In the genomic region with DNA sequence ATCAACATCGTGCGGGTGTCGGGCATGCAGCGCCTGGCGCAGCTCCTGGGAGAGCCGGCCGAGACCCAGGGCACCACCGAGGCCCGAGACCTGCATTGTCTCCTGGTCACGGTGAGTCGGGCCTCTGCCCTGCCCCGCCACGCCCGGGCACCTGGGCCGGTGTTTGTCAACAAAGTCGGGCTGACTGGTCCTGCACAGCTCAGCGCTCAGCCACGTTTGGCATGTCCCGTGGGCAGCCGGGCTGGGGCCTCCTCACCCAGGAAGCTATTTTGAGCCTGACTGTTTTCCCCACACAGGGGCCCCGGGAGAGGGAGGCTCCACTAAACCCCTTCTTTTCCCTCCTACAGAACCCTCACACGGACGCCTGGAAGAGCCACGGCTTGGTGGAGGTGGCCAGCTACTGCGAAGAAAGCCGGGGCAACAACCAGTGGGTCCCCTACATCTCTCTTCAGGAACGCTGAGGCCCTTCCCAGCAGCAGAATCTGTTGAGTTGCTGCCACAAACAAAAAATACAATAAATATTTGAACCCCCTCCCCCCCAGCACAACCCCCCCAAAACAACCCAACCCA, we compare ENCODE assay signal across 8 cellular contexts. TPM values are rescaled to one million over a fixed set of nuclear protein-coding genes. Genes with fewer than 3 reads are reported as not detected.
DNase-seq lines count a peak whose midpoint lies in the region; ATAC-seq and TF ChIP-seq lines count a peak whose summit lies in the region.

No MANE protein-coding gene starts in this region.

- H3K4me3 ChIP-seq in GM12875 (ENCODE audit: low read depth, low read length), result peak overlapping the region; percentile 84
- peak overlapping the region; percentile 72 for H3K4me3 ChIP-seq in urinary bladder (ENCODE audit: low read depth, low read length)

- no peak for TF ChIP-seq CTCF in GM12875 (IDR thresholded peaks at IDR 0.05; ENCODE audit: borderline replicate concordance, insufficient read depth, low read depth, low read length)

- peak overlapping the region; percentile 49 for H3K27ac ChIP-seq in urinary bladder (ENCODE audit: low read depth)

- DNase-seq in T-helper 2 cell treated with Interferon-gamma antibody and Interleukin-4, amounts not matched to agents 5 μg/mL and 100 μg/mL, for 36 hours (ENCODE audit: low spot score), result peak; percentile 54
- DNase-seq in effector memory CD8-positive, alpha-beta T cell, result peak in 1 of 3 experiments; percentile 46
- peak; percentile 38 for DNase-seq in mucosa of gallbladder (ENCODE audit: low spot score)
- no peak for DNase-seq in occipital lobe (lab: John Stamatoyannopoulos, UW)
- DNase-seq in NCI-H446 treated with DMSO at 0.1 percent for 48 hours (lab: John Stamatoyannopoulos, UW), result no peak

- WGBS in urinary bladder, result 8% methylated on average over 27 of the region's 27 CpGs

- no peaks in the 10 kb centered on the region for H3K4me1 ChIP-seq in urinary bladder (ENCODE audit: insufficient read depth)

- H3K4me3 Mint-ChIP-seq in T-helper 2 cell treated with Interferon-gamma antibody and Interleukin-4, amounts not matched to agents 5 μg/mL and 100 μg/mL, for 36 hours, result peak overlapping the region; percentile 100
- H3K4me3 Mint-ChIP-seq in effector memory CD8-positive, alpha-beta T cell, result peak overlapping the region; percentile 87 to 96

- peak overlapping the region; percentile 93 for H3K27ac Mint-ChIP-seq in T-helper 2 cell treated with Interferon-gamma antibody and Interleukin-4, amounts not matched to agents 5 μg/mL and 100 μg/mL, for 36 hours
- peak overlapping the region; percentile 95 to 99 for H3K27ac Mint-ChIP-seq in effector memory CD8-positive, alpha-beta T cell

- no peaks in the 10 kb centered on the region for H3K9me3 Mint-ChIP-seq in T-helper 2 cell treated with Interferon-gamma antibody and Interleukin-4, amounts not matched to agents 5 μg/mL and 100 μg/mL, for 36 hours
- H3K9me3 Mint-ChIP-seq in effector memory CD8-positive, alpha-beta T cell, result no peaks in the 10 kb centered on the region

- no peak for ATAC-seq in effector memory CD8-positive, alpha-beta T cell (replicated peaks)
- ATAC-seq in GM21619 (IDR thresholded peaks at IDR 0.05; ENCODE audit: unreplicated experiment), result no peak

- H3K27me3 Mint-ChIP-seq in T-helper 2 cell treated with Interferon-gamma antibody and Interleukin-4, amounts not matched to agents 5 μg/mL and 100 μg/mL, for 36 hours (ENCODE audit: low read depth), result peaks cover 2% of the 10 kb centered on the region
- no peaks in the 10 kb centered on the region for H3K27me3 Mint-ChIP-seq in effector memory CD8-positive, alpha-beta T cell

- peaks cover 26% of the 10 kb centered on the region for H3K36me3 Mint-ChIP-seq in T-helper 2 cell treated with Interferon-gamma antibody and Interleukin-4, amounts not matched to agents 5 μg/mL and 100 μg/mL, for 36 hours (ENCODE audit: low read depth)
- H3K36me3 Mint-ChIP-seq in effector memory CD8-positive, alpha-beta T cell (ENCODE audit: insufficient read depth), result peaks cover 56% of the 10 kb centered on the region

- peaks cover 11% of the 10 kb centered on the region for H3K4me1 Mint-ChIP-seq in T-helper 2 cell treated with Interferon-gamma antibody and Interleukin-4, amounts not matched to agents 5 μg/mL and 100 μg/mL, for 36 hours (ENCODE audit: low read depth)
- peaks cover 22 to 30% of the 10 kb centered on the region in 2 donors for H3K4me1 Mint-ChIP-seq in effector memory CD8-positive, alpha-beta T cell (ENCODE audit: low read depth in 2 of 2)

- H3K36me3 ChIP-seq in urinary bladder (ENCODE audit: insufficient read depth), result no peaks in the 10 kb centered on the region

RNA-seq across cellular contexts. Expression of gene GADD45B, which starts 1.3 kb away (rescaled TPM):
- 59.8 TPM for total RNA-seq in mucosa of gallbladder
- total RNA-seq in urinary bladder, result 23.2 TPM
- 163 TPM for polyA plus RNA-seq in urinary bladder
- total RNA-seq in occipital lobe, result 4.7 TPM

RNA-seq across cellular contexts. Expression of gene LMNB2, which starts 20.5 kb away (rescaled TPM):
- total RNA-seq in mucosa of gallbladder (23.9 TPM), urinary bladder (33.4 TPM), occipital lobe (36.2 TPM)
- 22.2 TPM for polyA plus RNA-seq in urinary bladder

RNA-seq across cellular contexts. Expression of gene TIMM13, which starts 49.8 kb away (rescaled TPM):
- total RNA-seq in mucosa of gallbladder, result 76.4 TPM
- total RNA-seq in urinary bladder, result 17.5 TPM
- 72.2 TPM for polyA plus RNA-seq in urinary bladder
- total RNA-seq in occipital lobe, result 16.2 TPM

Comparison
In these comparisons a context has a peak if more than half of its experiments do, and no peak if none do; other contexts are left out.
1. DNase-seq: peak in T-helper 2 cell treated with Interferon-gamma antibody and Interleukin-4, amounts not matched to agents 5 μg/mL and 100 μg/mL, for 36 hours (single experiment) and mucosa of gallbladder (single experiment); none in occipital lobe (single experiment) and NCI-H446 treated with DMSO at 0.1 percent for 48 hours (single experiment).